13 cellular contexts compared by ENCODE assay signal in genomic region chr7:22219739-22220493, GRCh38.
DNase-seq lines count a peak whose midpoint lies in the region; ATAC-seq, FAIRE-seq and TF ChIP-seq lines count a peak whose summit lies in the region.
"Had no signal": no experiment of that assay in that cellular context is flagged by ENCODE, and none has a peak within 500 bp of the region (broad histone marks: within the 10 kb centered on the region; RNA-seq: fewer than 3 reads in every experiment).

No MANE protein-coding gene starts in this region.

- peak; percentile 63 for ATAC-seq in sciatic nerve
- no peak for ATAC-seq in effector memory CD8-positive, alpha-beta T cell (replicated peaks)

- no peak overlapping the region for H3K9ac ChIP-seq in keratinocyte (ENCODE audit: control insufficient read depth, extremely low read depth, insufficient read depth, low read length)

- H3K36me3 ChIP-seq in breast epithelium (no peaks in the 10 kb centered on the region), keratinocyte (ENCODE audit: control insufficient read depth in 2 of 2, extremely low read depth in 1 of 2, insufficient read depth in 2 of 2, low read length in 2 of 2) (no peaks in the 10 kb centered on the region)

- H3K4me3 ChIP-seq in breast epithelium: peak overlapping the region; percentile 22 to 50 (median 27)
- H3K4me3 ChIP-seq in keratinocyte (ENCODE audit: control insufficient read depth in 2 of 3, extremely low read depth in 1 of 3, insufficient read depth in 2 of 3, low read depth in 1 of 3, low read length in 3 of 3): peak overlapping the region in 1 of 3 experiments; percentile 39

- H3K36me3 Mint-ChIP-seq in MCF 10A (ENCODE audit: insufficient read depth, unreplicated experiment) (no peaks in the 10 kb centered on the region), Calu3 (ENCODE audit: insufficient read depth, unreplicated experiment) (peaks cover 24% of the 10 kb centered on the region), CD14-positive monocyte (no peaks in the 10 kb centered on the region)
- H3K36me3 Mint-ChIP-seq in effector memory CD8-positive, alpha-beta T cell (ENCODE audit: insufficient read depth): no peaks in the 10 kb centered on the region

- no peaks in the 10 kb centered on the region for H4K20me1 ChIP-seq in keratinocyte (ENCODE audit: control insufficient read depth, extremely low read depth, insufficient read depth, low read length)

- H3K4me3 Mint-ChIP-seq in MCF 10A (ENCODE audit: unreplicated experiment) (no peak overlapping the region), Calu3 (ENCODE audit: low read depth, unreplicated experiment) (no peak overlapping the region), CD14-positive monocyte (no peak overlapping the region)
- H3K4me3 Mint-ChIP-seq in effector memory CD8-positive, alpha-beta T cell: no peak overlapping the region

- intact Hi-C loops in breast epithelium (cut with DNase I; ENCODE audit: low total_unique reads) (no loop called here), MCF 10A (cut with micrococcal nuclease) (no loop called here), sciatic nerve (cut with DNase I) (loop anchor here (10.0 kb wide), 1 partner anchor 75 kb away; no protein-coding TSS in a partner anchor), Calu3 (cut with micrococcal nuclease; ENCODE audit: unreplicated experiment) (no loop called here), CD14-positive monocyte (cut with micrococcal nuclease) (no loop called here)

- dilution Hi-C loops in keratinocyte (cut with MboI; ENCODE audit: extremely low pct_ligation_motif_present, low sequenced_read_pairs): no loop called here

- H3K27ac ChIP-seq in breast epithelium (peak overlapping the region; percentile 5 to 10), keratinocyte (ENCODE audit: control insufficient read depth, insufficient read depth, low read length) (no peak overlapping the region)
- H3K27ac ChIP-seq: 22Rv1 had no signal

- TF ChIP-seq CTCF in breast epithelium (IDR thresholded peaks at IDR 0.05) (no peak), MCF 10A (IDR thresholded peaks at IDR 0.05; ENCODE audit: unreplicated experiment) (no peak), keratinocyte (optimal IDR thresholded peaks at IDR 0.05 in 1 of 3, IDR thresholded peaks at IDR 0.05 in 1 of 3, conservative IDR thresholded peaks at IDR 0.05 in 1 of 3; ENCODE audit: extremely low read depth in 1 of 3, insufficient read depth in 2 of 3, low read length in 3 of 3) (no peak), Calu3 (IDR thresholded peaks at IDR 0.05; ENCODE audit: unreplicated experiment) (no peak), CD14-positive monocyte (IDR thresholded peaks at IDR 0.05) (no peak)

- POLR2A ChIA-PET in MCF 10A (lab: Yijun Ruan, JAX): no interaction called here

- BruUV-seq in MCF 10A (replicated peaks; lab: Mats Ljungman, UMichigan) (no TSS peak), Calu3 (replicated peaks; lab: Mats Ljungman, UMichigan) (no TSS peak)

- no peaks in the 10 kb centered on the region for H3K27me3 Mint-ChIP-seq in MCF 10A (ENCODE audit: insufficient read depth, unreplicated experiment)
- H3K27me3 Mint-ChIP-seq in effector memory CD8-positive, alpha-beta T cell: peaks cover 17 to 42% of the 10 kb centered on the region in 2 donors
- H3K27me3 Mint-ChIP-seq in Calu3 (ENCODE audit: unreplicated experiment): no peaks in the 10 kb centered on the region
- H3K27me3 Mint-ChIP-seq in CD14-positive monocyte (ENCODE audit: low read depth in 3 of 3): no peaks in the 10 kb centered on the region

- no peaks in the 10 kb centered on the region for H3K27me3 ChIP-seq in breast epithelium
- no peaks in the 10 kb centered on the region for H3K27me3 ChIP-seq in keratinocyte (ENCODE audit: control insufficient read depth, extremely low read depth, insufficient read depth, low read length)

- no peaks in the 10 kb centered on the region for H3K9me3 Mint-ChIP-seq in MCF 10A (ENCODE audit: unreplicated experiment)
- no peaks in the 10 kb centered on the region for H3K9me3 Mint-ChIP-seq in effector memory CD8-positive, alpha-beta T cell
- peaks cover 2% of the 10 kb centered on the region for H3K9me3 Mint-ChIP-seq in Calu3 (ENCODE audit: low read depth, unreplicated experiment)
- H3K9me3 Mint-ChIP-seq in CD14-positive monocyte: peaks cover 0 to 10% (median 0%) of the 10 kb centered on the region in 7 donors

- H3K9me3 ChIP-seq in breast epithelium (no peaks in the 10 kb centered on the region), keratinocyte (ENCODE audit: control insufficient read depth, low read depth, low read length) (no peaks in the 10 kb centered on the region)

- no peaks in the 10 kb centered on the region for H3K4me1 ChIP-seq in breast epithelium
- peaks cover 16% of the 10 kb centered on the region for H3K4me1 ChIP-seq in keratinocyte (ENCODE audit: control insufficient read depth, extremely low read depth, insufficient read depth, low read length)

- H3K9me1 ChIP-seq in keratinocyte (ENCODE audit: control insufficient read depth, extremely low read depth, insufficient read depth, low read length): no peaks in the 10 kb centered on the region

- H3K79me2 ChIP-seq in keratinocyte (ENCODE audit: control insufficient read depth, insufficient read depth, low read length): no peaks in the 10 kb centered on the region

- peak overlapping the region; percentile 61 for H3K4me2 ChIP-seq in keratinocyte (ENCODE audit: control insufficient read depth, extremely low read depth, insufficient read depth, low read depth, low read length)

- no peaks in the 10 kb centered on the region for H3K4me1 Mint-ChIP-seq in MCF 10A (ENCODE audit: insufficient read depth, unreplicated experiment)
- H3K4me1 Mint-ChIP-seq in effector memory CD8-positive, alpha-beta T cell (ENCODE audit: low read depth in 2 of 2): no peaks in the 10 kb centered on the region
- peaks cover 21% of the 10 kb centered on the region for H3K4me1 Mint-ChIP-seq in Calu3 (ENCODE audit: low read depth, unreplicated experiment)
- H3K4me1 Mint-ChIP-seq in CD14-positive monocyte: peaks cover 1% of the 10 kb centered on the region

- DNase-seq in breast epithelium (ENCODE audit: low spot score in 2 of 2) (no peak), MCF 10A (ENCODE audit: unreplicated experiment) (no peak), keratinocyte (ENCODE audit: low read depth, low spot score) (no peak), sciatic nerve (ENCODE audit: low spot score) (no peak), D341Med (ENCODE audit: low spot score) (no peak), Calu3 (no peak), CD14-positive monocyte (ENCODE audit: low spot score) (no peak)
- DNase-seq in effector memory CD8-positive, alpha-beta T cell: no peak
- DNase-seq: activated CD4-positive, alpha-beta T cell treated with anti-CD3 and anti-CD28 coated beads for 1 hour; mesendoderm; NCI-H2227 treated with DMSO at 0.1 percent for 48 hours had no signal

- no peak for TF ChIP-seq POLR2A in breast epithelium (IDR thresholded peaks at IDR 0.05)

- peak overlapping the region; percentile 50 for H2AFZ ChIP-seq in keratinocyte (ENCODE audit: control insufficient read depth, low read length)

- H3K27ac Mint-ChIP-seq in MCF 10A (ENCODE audit: low read depth, unreplicated experiment): no peak overlapping the region
- no peak overlapping the region for H3K27ac Mint-ChIP-seq in effector memory CD8-positive, alpha-beta T cell
- no peak overlapping the region for H3K27ac Mint-ChIP-seq in Calu3 (ENCODE audit: unreplicated experiment)
- H3K27ac Mint-ChIP-seq in CD14-positive monocyte: no peak overlapping the region

- peak; percentile 64 for FAIRE-seq in keratinocyte (lab: Jason Lieb, UNC)
- FAIRE-seq: endometrium had no signal

- CTCF ChIA-PET in MCF 10A (lab: Yijun Ruan, JAX) (no interaction called here), Calu3 (lab: Charles Lee) (no interaction called here)
